ENCODE assay signal across 1 cellular context in genomic region chr5:178544166-178544834, GRCh38.
TF ChIP-seq lines count a peak whose summit lies in the region.

No MANE protein-coding gene starts in this region.

TF ChIP-seq in GM23338, 12 proteins besides CTCF, POLR2A, EP300 and RAD21 (continued from another document):
- TF ChIP-seq ZNF462 (CRISPR knock-in tag; IDR thresholded peaks at IDR 0.05) (no peak), ZNF331 (CRISPR knock-in tag; IDR thresholded peaks at IDR 0.05; ENCODE audit: low read depth) (no peak), REST (IDR thresholded peaks at IDR 0.05; ENCODE audit: unreplicated experiment) (no peak), POLR2AphosphoS5 (IDR thresholded peaks at IDR 0.05; ENCODE audit: low read depth) (no peak), ETS1 (IDR thresholded peaks at IDR 0.05) (no peak), EZH2phosphoT487 (IDR thresholded peaks at IDR 0.05; ENCODE audit: unreplicated experiment) (no peak), EZH2 (IDR thresholded peaks at IDR 0.05; ENCODE audit: low read depth, unreplicated experiment) (no peak), NANOG (IDR thresholded peaks at IDR 0.05; ENCODE audit: borderline replicate concordance) (no peak), JUNB (IDR thresholded peaks at IDR 0.05; ENCODE audit: unreplicated experiment) (no peak), ZNF114 (CRISPR knock-in tag; IDR thresholded peaks at IDR 0.05) (no peak), CREB1 (CRISPR knock-in tag; IDR thresholded peaks at IDR 0.05; ENCODE audit: low read depth) (no peak)
